In the genomic region with DNA sequence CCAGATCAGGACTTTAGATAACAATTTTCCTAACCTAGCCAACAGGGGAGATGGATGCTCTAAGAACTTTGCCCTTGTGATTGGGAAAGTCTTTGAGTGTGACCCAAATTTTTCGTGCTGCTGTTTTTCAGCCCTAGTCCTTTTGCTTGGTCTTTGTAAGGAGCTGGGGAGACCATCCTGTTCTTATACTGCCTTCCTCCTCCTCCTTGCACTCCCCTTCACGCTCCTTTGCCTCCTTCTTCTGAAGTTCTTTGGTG, we compare ENCODE assay signal across 1 cellular context.
TF ChIP-seq lines count a peak whose summit lies in the region.

No MANE protein-coding gene starts in this region.

TF ChIP-seq in H1, 55 proteins besides CTCF, POLR2A, EP300 and RAD21:
- TF ChIP-seq, protein P1, sequence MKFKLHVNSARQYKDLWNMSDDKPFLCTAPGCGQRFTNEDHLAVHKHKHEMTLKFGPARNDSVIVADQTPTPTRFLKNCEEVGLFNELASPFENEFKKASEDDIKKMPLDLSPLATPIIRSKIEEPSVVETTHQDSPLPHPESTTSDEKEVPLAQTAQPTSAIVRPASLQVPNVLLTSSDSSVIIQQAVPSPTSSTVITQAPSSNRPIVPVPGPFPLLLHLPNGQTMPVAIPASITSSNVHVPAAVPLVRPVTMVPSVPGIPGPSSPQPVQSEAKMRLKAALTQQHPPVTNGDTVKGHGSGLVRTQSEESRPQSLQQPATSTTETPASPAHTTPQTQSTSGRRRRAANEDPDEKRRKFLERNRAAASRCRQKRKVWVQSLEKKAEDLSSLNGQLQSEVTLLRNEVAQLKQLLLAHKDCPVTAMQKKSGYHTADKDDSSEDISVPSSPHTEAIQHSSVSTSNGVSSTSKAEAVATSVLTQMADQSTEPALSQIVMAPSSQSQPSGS (IDR thresholded peaks at IDR 0.05; ENCODE audit: low read length): no peak
- no peak for TF ChIP-seq JUN (IDR thresholded peaks at IDR 0.05; ENCODE audit: low read depth, low read length)
- TF ChIP-seq TEAD4 (IDR thresholded peaks at IDR 0.05; ENCODE audit: low read depth, low read length): no peak
- no peak for TF ChIP-seq SP1 (IDR thresholded peaks at IDR 0.05; ENCODE audit: low read depth, low read length)
- TF ChIP-seq GTF2F1 (IDR thresholded peaks at IDR 0.05; ENCODE audit: borderline replicate concordance, low read depth, low read length): no peak
- TF ChIP-seq, protein P2, sequence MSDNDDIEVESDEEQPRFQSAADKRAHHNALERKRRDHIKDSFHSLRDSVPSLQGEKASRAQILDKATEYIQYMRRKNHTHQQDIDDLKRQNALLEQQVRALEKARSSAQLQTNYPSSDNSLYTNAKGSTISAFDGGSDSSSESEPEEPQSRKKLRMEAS (IDR thresholded peaks at IDR 0.05): no peak
- no peak for TF ChIP-seq NANOG (IDR thresholded peaks at IDR 0.05; ENCODE audit: insufficient read depth, low read depth, low read length, poor library complexity, severe bottlenecking)
- no peak for TF ChIP-seq GABPA (IDR thresholded peaks at IDR 0.05; ENCODE audit: borderline replicate concordance, insufficient read depth, low read length)
- TF ChIP-seq FOSL1 (IDR thresholded peaks at IDR 0.05; ENCODE audit: insufficient read depth, low read depth, low read length): no peak
- TF ChIP-seq CEBPB (IDR thresholded peaks at IDR 0.05; ENCODE audit: low read depth, low read length): no peak
- TF ChIP-seq BRCA1 (IDR thresholded peaks at IDR 0.05; ENCODE audit: low read depth, low read length): no peak
- no peak for TF ChIP-seq ZNF274 (IDR thresholded peaks at IDR 0.05; ENCODE audit: borderline replicate concordance, extremely low read depth, low read length)
- no peak for TF ChIP-seq NRF1 (IDR thresholded peaks at IDR 0.05; ENCODE audit: low read depth, low read length)
- TF ChIP-seq SUZ12 (IDR thresholded peaks at IDR 0.05; ENCODE audit: low read length): no peak
